Comparison of ENCODE assay signal across 1 cellular context in the genomic region with DNA sequence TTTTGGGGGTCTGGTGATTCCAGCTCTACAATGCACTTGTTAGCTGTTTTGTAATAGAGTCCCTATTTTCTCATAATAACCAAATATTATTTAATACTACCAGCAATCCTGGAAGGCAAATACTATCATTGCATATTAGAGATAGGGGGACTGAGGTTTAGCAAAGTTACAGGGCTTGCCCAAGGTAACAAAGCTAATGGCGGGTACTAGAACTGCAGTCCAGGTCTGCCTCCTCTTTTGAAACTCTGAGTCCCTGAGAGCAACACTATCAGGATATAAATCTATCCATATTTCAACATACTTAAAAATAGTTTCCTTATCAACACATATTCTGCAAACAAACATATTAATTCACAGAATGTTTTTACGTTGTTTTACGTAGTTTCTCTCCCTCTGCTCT.
TF ChIP-seq lines count a peak whose summit lies in the region.

No MANE protein-coding gene starts in this region.

TF ChIP-seq in GM23338, 12 proteins besides CTCF, POLR2A, EP300 and RAD21 (continued from another document):
- TF ChIP-seq, protein P1, sequence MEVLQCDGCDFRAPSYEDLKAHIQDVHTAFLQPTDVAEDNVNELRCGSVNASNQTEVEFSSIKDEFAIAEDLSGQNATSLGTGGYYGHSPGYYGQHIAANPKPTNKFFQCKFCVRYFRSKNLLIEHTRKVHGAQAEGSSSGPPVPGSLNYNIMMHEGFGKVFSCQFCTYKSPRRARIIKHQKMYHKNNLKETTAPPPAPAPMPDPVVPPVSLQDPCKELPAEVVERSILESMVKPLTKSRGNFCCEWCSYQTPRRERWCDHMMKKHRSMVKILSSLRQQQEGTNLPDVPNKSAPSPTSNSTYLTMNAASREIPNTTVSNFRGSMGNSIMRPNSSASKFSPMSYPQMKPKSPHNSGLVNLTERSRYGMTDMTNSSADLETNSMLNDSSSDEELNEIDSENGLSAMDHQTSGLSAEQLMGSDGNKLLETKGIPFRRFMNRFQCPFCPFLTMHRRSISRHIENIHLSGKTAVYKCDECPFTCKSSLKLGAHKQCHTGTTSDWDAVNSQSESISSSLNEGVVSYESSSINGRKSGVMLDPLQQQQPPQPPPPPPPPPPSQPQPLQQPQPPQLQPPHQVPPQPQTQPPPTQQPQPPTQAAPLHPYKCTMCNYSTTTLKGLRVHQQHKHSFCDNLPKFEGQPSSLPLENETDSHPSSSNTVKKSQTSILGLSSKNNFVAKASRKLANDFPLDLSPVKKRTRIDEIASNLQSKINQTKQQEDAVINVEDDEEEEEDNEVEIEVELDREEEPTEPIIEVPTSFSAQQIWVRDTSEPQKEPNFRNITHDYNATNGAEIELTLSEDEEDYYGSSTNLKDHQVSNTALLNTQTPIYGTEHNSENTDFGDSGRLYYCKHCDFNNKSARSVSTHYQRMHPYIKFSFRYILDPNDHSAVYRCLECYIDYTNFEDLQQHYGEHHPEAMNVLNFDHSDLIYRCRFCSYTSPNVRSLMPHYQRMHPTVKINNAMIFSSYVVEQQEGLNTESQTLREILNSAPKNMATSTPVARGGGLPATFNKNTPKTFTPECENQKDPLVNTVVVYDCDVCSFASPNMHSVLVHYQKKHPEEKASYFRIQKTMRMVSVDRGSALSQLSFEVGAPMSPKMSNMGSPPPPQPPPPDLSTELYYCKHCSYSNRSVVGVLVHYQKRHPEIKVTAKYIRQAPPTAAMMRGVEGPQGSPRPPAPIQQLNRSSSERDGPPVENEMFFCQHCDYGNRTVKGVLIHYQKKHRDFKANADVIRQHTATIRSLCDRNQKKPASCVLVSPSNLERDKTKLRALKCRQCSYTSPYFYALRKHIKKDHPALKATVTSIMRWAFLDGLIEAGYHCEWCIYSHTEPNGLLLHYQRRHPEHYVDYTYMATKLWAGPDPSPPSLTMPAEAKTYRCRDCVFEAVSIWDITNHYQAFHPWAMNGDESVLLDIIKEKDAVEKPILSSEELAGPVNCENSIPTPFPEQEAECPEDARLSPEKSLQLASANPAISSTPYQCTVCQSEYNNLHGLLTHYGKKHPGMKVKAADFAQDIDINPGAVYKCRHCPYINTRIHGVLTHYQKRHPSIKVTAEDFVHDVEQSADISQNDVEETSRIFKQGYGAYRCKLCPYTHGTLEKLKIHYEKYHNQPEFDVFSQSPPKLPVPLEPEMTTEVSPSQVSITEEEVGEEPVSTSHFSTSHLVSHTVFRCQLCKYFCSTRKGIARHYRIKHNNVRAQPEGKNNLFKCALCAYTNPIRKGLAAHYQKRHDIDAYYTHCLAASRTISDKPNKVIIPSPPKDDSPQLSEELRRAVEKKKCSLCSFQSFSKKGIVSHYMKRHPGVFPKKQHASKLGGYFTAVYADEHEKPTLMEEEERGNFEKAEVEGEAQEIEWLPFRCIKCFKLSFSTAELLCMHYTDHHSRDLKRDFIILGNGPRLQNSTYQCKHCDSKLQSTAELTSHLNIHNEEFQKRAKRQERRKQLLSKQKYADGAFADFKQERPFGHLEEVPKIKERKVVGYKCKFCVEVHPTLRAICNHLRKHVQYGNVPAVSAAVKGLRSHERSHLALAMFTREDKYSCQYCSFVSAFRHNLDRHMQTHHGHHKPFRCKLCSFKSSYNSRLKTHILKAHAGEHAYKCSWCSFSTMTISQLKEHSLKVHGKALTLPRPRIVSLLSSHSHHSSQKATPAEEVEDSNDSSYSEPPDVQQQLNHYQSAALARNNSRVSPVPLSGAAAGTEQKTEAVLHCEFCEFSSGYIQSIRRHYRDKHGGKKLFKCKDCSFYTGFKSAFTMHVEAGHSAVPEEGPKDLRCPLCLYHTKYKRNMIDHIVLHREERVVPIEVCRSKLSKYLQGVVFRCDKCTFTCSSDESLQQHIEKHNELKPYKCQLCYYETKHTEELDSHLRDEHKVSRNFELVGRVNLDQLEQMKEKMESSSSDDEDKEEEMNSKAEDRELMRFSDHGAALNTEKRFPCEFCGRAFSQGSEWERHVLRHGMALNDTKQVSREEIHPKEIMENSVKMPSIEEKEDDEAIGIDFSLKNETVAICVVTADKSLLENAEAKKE (CRISPR knock-in tag; IDR thresholded peaks at IDR 0.05) = no peak
- no peak for TF ChIP-seq NANOG (IDR thresholded peaks at IDR 0.05; ENCODE audit: borderline replicate concordance)
TF ChIP-seq in GM23338: peak in this region for 0.
